8 cellular contexts compared by ENCODE assay signal in the genomic region with DNA sequence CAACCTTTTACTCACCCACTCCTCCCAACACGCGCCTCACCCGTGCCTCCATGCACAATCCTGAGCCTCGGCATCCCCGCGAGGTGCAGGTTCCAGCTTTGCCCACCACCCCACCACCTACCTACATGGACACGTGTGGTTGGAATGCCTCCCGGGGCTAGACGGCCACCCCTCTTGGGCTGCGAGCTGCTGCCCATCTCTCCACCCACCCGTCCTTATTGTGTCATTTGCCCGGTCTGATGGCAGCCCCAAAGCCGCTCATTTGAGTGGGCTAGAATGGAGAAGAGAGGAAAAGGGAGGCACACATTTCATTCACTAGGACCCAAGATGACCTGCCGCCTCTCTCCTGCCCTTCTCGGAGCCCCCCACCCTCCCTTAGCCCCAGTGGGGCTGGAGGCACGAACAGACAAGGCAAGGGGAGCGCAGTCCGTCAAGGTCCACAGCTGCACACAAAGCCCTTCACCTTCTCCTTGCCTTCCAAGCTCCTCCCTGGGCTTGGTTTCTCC. TPM values are rescaled to one million over a fixed set of nuclear protein-coding genes. Genes with fewer than 3 reads are reported as not detected.
DNase-seq lines count a peak whose midpoint lies in the region; ATAC-seq and TF ChIP-seq lines count a peak whose summit lies in the region.

No MANE protein-coding gene starts in this region.

- peak overlapping the region; percentile 87 for H3K4me3 Mint-ChIP-seq in T-helper 2 cell treated with Interferon-gamma antibody and Interleukin-4, amounts not matched to agents 5 μg/mL and 100 μg/mL, for 36 hours
- H3K4me3 Mint-ChIP-seq in activated CD4-positive, alpha-beta memory T cell treated with anti-CD3 and anti-CD28 coated beads for 36 hours, result peak overlapping the region; percentile 71

- H3K27me3 ChIP-seq in left ventricle myocardium inferior (ENCODE audit: low read depth), result no peaks in the 10 kb centered on the region
- peaks cover 21% of the 10 kb centered on the region for H3K27me3 ChIP-seq in skeletal muscle satellite cell (ENCODE audit: control insufficient read depth, insufficient read depth, low read length)

- POLR2A ChIA-PET in activated CD4-positive, alpha-beta memory T cell treated with anti-CD3 and anti-CD28 coated beads for 36 hours (lab: Charles Lee), result no interaction called here

- peaks cover 55% of the 10 kb centered on the region for H3K4me1 ChIP-seq in left ventricle myocardium inferior
- H3K4me1 ChIP-seq in skeletal muscle satellite cell (ENCODE audit: control insufficient read depth, insufficient read depth, low read length), result peaks cover 21% of the 10 kb centered on the region

- peak overlapping the region; percentile 90 for H3K9ac ChIP-seq in skeletal muscle satellite cell (ENCODE audit: low read depth, low read length)

- H3K27me3 Mint-ChIP-seq in T-helper 2 cell treated with Interferon-gamma antibody and Interleukin-4, amounts not matched to agents 5 μg/mL and 100 μg/mL, for 36 hours (ENCODE audit: low read depth), result peaks cover 24% of the 10 kb centered on the region
- H3K27me3 Mint-ChIP-seq in activated CD4-positive, alpha-beta memory T cell treated with anti-CD3 and anti-CD28 coated beads for 36 hours, result peaks cover 56% of the 10 kb centered on the region

- intact Hi-C loops in activated CD4-positive, alpha-beta memory T cell treated with anti-CD3 and anti-CD28 coated beads for 36 hours (cut with micrococcal nuclease), result no loop called here
- intact Hi-C loops in left ventricle myocardium inferior (cut with micrococcal nuclease), result no loop called here

- no peaks in the 10 kb centered on the region for H3K36me3 ChIP-seq in left ventricle myocardium inferior
- no peaks in the 10 kb centered on the region for H3K36me3 ChIP-seq in skeletal muscle satellite cell (ENCODE audit: insufficient read depth, low read length)

- CTCF ChIA-PET in activated CD4-positive, alpha-beta memory T cell treated with anti-CD3 and anti-CD28 coated beads for 36 hours (lab: Charles Lee), result interaction anchor here (1.3 to 1.7 kb wide), 4 partner anchors 13 to 36 kb away, joined by 3 to 5 read pairs (median 4); no protein-coding TSS in a partner anchor

- H3K4me1 Mint-ChIP-seq in T-helper 2 cell treated with Interferon-gamma antibody and Interleukin-4, amounts not matched to agents 5 μg/mL and 100 μg/mL, for 36 hours (ENCODE audit: low read depth), result peaks cover 36% of the 10 kb centered on the region
- H3K4me1 Mint-ChIP-seq in activated CD4-positive, alpha-beta memory T cell treated with anti-CD3 and anti-CD28 coated beads for 36 hours (ENCODE audit: low read depth), result peaks cover 13% of the 10 kb centered on the region

- TF ChIP-seq CTCF in left ventricle myocardium inferior (IDR thresholded peaks at IDR 0.05; ENCODE audit: borderline replicate concordance), result no peak

- H3K27ac ChIP-seq in left ventricle myocardium inferior (replicated peaks), result peak overlapping the region; percentile 89

- H3K9me3 ChIP-seq in left ventricle myocardium inferior (replicated peaks) (no peaks in the 10 kb centered on the region), skeletal muscle satellite cell (replicated peaks; ENCODE audit: low read length) (no peaks in the 10 kb centered on the region)

- ATAC-seq in HG03565 (IDR thresholded peaks at IDR 0.05; ENCODE audit: unreplicated experiment), result no peak
- ATAC-seq in HG02870 (IDR thresholded peaks at IDR 0.05; ENCODE audit: unreplicated experiment), result no peak

- H3K4me3 ChIP-seq in left ventricle myocardium inferior (peak overlapping the region; percentile 78), skeletal muscle satellite cell (ENCODE audit: low read length) (peak overlapping the region; percentile 96)

- no peak overlapping the region for H3K27ac Mint-ChIP-seq in T-helper 2 cell treated with Interferon-gamma antibody and Interleukin-4, amounts not matched to agents 5 μg/mL and 100 μg/mL, for 36 hours
- no peak overlapping the region for H3K27ac Mint-ChIP-seq in activated CD4-positive, alpha-beta memory T cell treated with anti-CD3 and anti-CD28 coated beads for 36 hours

- H3K36me3 Mint-ChIP-seq in T-helper 2 cell treated with Interferon-gamma antibody and Interleukin-4, amounts not matched to agents 5 μg/mL and 100 μg/mL, for 36 hours (ENCODE audit: low read depth), result peaks cover 11% of the 10 kb centered on the region
- no peaks in the 10 kb centered on the region for H3K36me3 Mint-ChIP-seq in activated CD4-positive, alpha-beta memory T cell treated with anti-CD3 and anti-CD28 coated beads for 36 hours

- peak; percentile 14 for DNase-seq in T-helper 2 cell treated with Interferon-gamma antibody and Interleukin-4, amounts not matched to agents 5 μg/mL and 100 μg/mL, for 36 hours (ENCODE audit: low spot score)
- DNase-seq in T-helper 2 cell (no peak), left ventricle myocardium inferior (peak; percentile 19), NCI-H128 (lab: John Stamatoyannopoulos, UW; ENCODE audit: unreplicated experiment) (no peak)
- no peak for DNase-seq in activated CD4-positive, alpha-beta memory T cell treated with anti-CD3 and anti-CD28 coated beads for 36 hours

- H3K4me2 ChIP-seq in skeletal muscle satellite cell (ENCODE audit: low read length), result peak overlapping the region; percentile 88

- peaks cover 4% of the 10 kb centered on the region for H3K9me3 Mint-ChIP-seq in T-helper 2 cell treated with Interferon-gamma antibody and Interleukin-4, amounts not matched to agents 5 μg/mL and 100 μg/mL, for 36 hours
- no peaks in the 10 kb centered on the region for H3K9me3 Mint-ChIP-seq in activated CD4-positive, alpha-beta memory T cell treated with anti-CD3 and anti-CD28 coated beads for 36 hours

RNA-seq across cellular contexts. Expression of a gene that starts 0.8 kb away (rescaled TPM):
- total RNA-seq in activated CD4-positive, alpha-beta memory T cell treated with anti-CD3 and anti-CD28 coated beads for 36 hours, result under 1 TPM; 0.62 to 0.68 TPM
- total RNA-seq in left ventricle myocardium inferior, result 9.4 TPM
- 10.9 and 15.7 TPM in 2 replicates for total RNA-seq in skeletal muscle satellite cell (2012; rRNA removed)

Comparison
In these comparisons a context has a peak if more than half of its experiments do, and no peak if none do; other contexts are left out.
1. DNase-seq: peak in T-helper 2 cell treated with Interferon-gamma antibody and Interleukin-4, amounts not matched to agents 5 μg/mL and 100 μg/mL, for 36 hours (single experiment) and left ventricle myocardium inferior (single experiment); none in T-helper 2 cell (0 of 5), activated CD4-positive, alpha-beta memory T cell treated with anti-CD3 and anti-CD28 coated beads for 36 hours (single experiment) and NCI-H128 (single experiment).